In genomic region chr16:56607675-56608042, GRCh38 we compare ENCODE assay signal across 8 cellular contexts. TPM values are rescaled to one million over a fixed set of nuclear protein-coding genes. Genes with fewer than 3 reads are reported as not detected.
DNase-seq lines count a peak whose midpoint lies in the region; ATAC-seq and TF ChIP-seq lines count a peak whose summit lies in the region.

No MANE protein-coding gene starts in this region.

- H3K27me3 ChIP-seq in H9 (ENCODE audit: insufficient read depth, low read length) (peaks cover 21% of the 10 kb centered on the region; the same call in 1 of the 2 replicates), gastrocnemius medialis (no peaks in the 10 kb centered on the region)

- no peak overlapping the region for H3T11ph ChIP-seq in H9 (ENCODE audit: low read length)

- H3K79me1 ChIP-seq in H9 (ENCODE audit: insufficient read depth, low read depth, low read length, poor library complexity, severe bottlenecking): no peaks in the 10 kb centered on the region

- H3K4me2 ChIP-seq in H9 (ENCODE audit: insufficient read depth, insufficient read length, low read length): peak overlapping the region; percentile 73

- no peak overlapping the region for H2AFZ ChIP-seq in H9 (ENCODE audit: low read length)

- intact Hi-C loops in gastrocnemius medialis (cut with DNase I; ENCODE audit: low total_unique reads): loop anchor here (1.0 to 5.0 kb wide), 6 partner anchors 35 to 455 kb away; partner anchors contain the start of genes HERPUD1 and MT1X

- H2BK15ac ChIP-seq in H9 (ENCODE audit: low read depth, low read length): no peak overlapping the region

- no peak overlapping the region for H2BK5ac ChIP-seq in H9 (ENCODE audit: insufficient read length, low read length)

- no peak overlapping the region for H3K27ac Mint-ChIP-seq in H9

- no peak overlapping the region for H3K9ac ChIP-seq in H9 (ENCODE audit: extremely low read depth, insufficient read length, low read length)

- no peak overlapping the region for H2BK120ac ChIP-seq in H9 (ENCODE audit: low read depth, low read length, poor library complexity, severe bottlenecking)

- H4K20me1 ChIP-seq in H9 (ENCODE audit: control insufficient read depth, insufficient read depth, insufficient read length): no peaks in the 10 kb centered on the region

- no peak overlapping the region for H3K4ac ChIP-seq in H9 (ENCODE audit: low read depth, low read length)

- no peaks in the 10 kb centered on the region for H3K9me3 ChIP-seq in H9 (ENCODE audit: control insufficient read depth, low read depth, low read length)
- no peaks in the 10 kb centered on the region for H3K9me3 ChIP-seq in gastrocnemius medialis

- no peaks in the 10 kb centered on the region for H3K36me3 ChIP-seq in gastrocnemius medialis

- H3K56ac ChIP-seq in H9 (ENCODE audit: insufficient read length, low read depth, low read length): no peak overlapping the region

- H3K4me1 Mint-ChIP-seq in H9: peaks cover 29 to 35% of the 10 kb centered on the region in 2 experiments

- peaks cover 8% of the 10 kb centered on the region for H3K23me2 ChIP-seq in H9 (ENCODE audit: insufficient read length, low read depth, low read length, poor library complexity, severe bottlenecking)

- H3K4me3 ChIP-seq in fibroblast of pulmonary artery (replicated peaks; ENCODE audit: low read depth, low read length): peak overlapping the region; percentile 32
- peak overlapping the region; percentile 60 to 75 (median 70) for H3K4me3 ChIP-seq in gastrocnemius medialis

- in situ Hi-C loops in gastrocnemius medialis (cut with MboI; ENCODE audit: low sequenced_read_pairs in 4 of 4): loop anchor here in 2 of 4 donors (5.0 to 10.0 kb wide), 2 partner anchors 75 to 93 kb away; partner anchors contain the start of gene MT1X (in 2 of the 2)

- no peak overlapping the region for H4K8ac ChIP-seq in H9 (replicated peaks; ENCODE audit: insufficient read length, low read depth, low read length)

- H4K91ac ChIP-seq in H9 (ENCODE audit: insufficient read length, low read depth, low read length): no peak overlapping the region

- H3K79me2 ChIP-seq in H9 (ENCODE audit: insufficient read depth, low read length): no peaks in the 10 kb centered on the region

- H2BK12ac ChIP-seq in H9 (ENCODE audit: insufficient read length, low read depth, low read length): no peak overlapping the region

- DNase-seq in H9 (no peak), UCSD-AML1 (lab: John Stamatoyannopoulos, UW; ENCODE audit: unreplicated experiment) (peak; percentile 55), fibroblast of pulmonary artery (ENCODE audit: low read depth) (no peak), gastrocnemius medialis (no peak), KG1 (lab: John Stamatoyannopoulos, UW) (no peak)

- ATAC-seq in gastrocnemius medialis (no peak), GM21786 (IDR thresholded peaks at IDR 0.05; ENCODE audit: unreplicated experiment) (no peak), esophagus mucosa (no peak), HG02938 (IDR thresholded peaks at IDR 0.05; ENCODE audit: unreplicated experiment) (no peak)

- peaks cover 76% of the 10 kb centered on the region for H3K27me3 Mint-ChIP-seq in H9 (ENCODE audit: low read depth)

- peaks cover 6% of the 10 kb centered on the region; the same call in 1 of the 2 replicates for H3K4me1 ChIP-seq in H9 (ENCODE audit: insufficient read depth, low read length)
- peaks cover 71 to 83% of the 10 kb centered on the region in 2 donors for H3K4me1 ChIP-seq in gastrocnemius medialis

- H2BK20ac ChIP-seq in H9 (ENCODE audit: low read depth, low read length, poor library complexity, severe bottlenecking): no peak overlapping the region

- TF ChIP-seq CTCF in H9 (conservative IDR thresholded peaks at IDR 0.05) (no peak), fibroblast of pulmonary artery (IDR thresholded peaks at IDR 0.05; ENCODE audit: low read length, missing control alignments) (no peak), gastrocnemius medialis (IDR thresholded peaks at IDR 0.05 in 4 of 5, conservative IDR thresholded peaks at IDR 0.05 in 1 of 5) (no peak)

- H3K27ac ChIP-seq in H9 (ENCODE audit: insufficient read length, low read depth, low read length): no peak overlapping the region
- peak overlapping the region; percentile 95 to 99 (median 98) for H3K27ac ChIP-seq in gastrocnemius medialis

- no CpG with 5 or more reads among the region's 2 CpGs for WGBS in H9 (ENCODE audit: extremely low coverage, insufficient read length, low lambda C conversion rate)

- H3K36me3 Mint-ChIP-seq in H9 (ENCODE audit: insufficient read depth in 1 of 3, low read depth in 3 of 3): no peaks in the 10 kb centered on the region

- no peak for TF ChIP-seq POLR2A in gastrocnemius medialis (IDR thresholded peaks at IDR 0.05)

- no peaks in the 10 kb centered on the region for H3K9me3 Mint-ChIP-seq in H9

- H3K4me3 Mint-ChIP-seq in H9: peak overlapping the region; percentile 42 to 64; a peak in 3 of 5 replicates

- no peak overlapping the region for H3K14ac ChIP-seq in H9 (ENCODE audit: insufficient read depth, low read length)

- no peak overlapping the region for H4K5ac ChIP-seq in H9 (ENCODE audit: insufficient read length, low read depth, low read length)

- H2AK5ac ChIP-seq in H9 (ENCODE audit: insufficient read length, low read length): no peak overlapping the region

- H3K23ac ChIP-seq in H9 (ENCODE audit: insufficient read length, low read depth, low read length): no peak overlapping the region

- H3K18ac ChIP-seq in H9 (ENCODE audit: insufficient read length, low read depth, low read length): no peak overlapping the region

RNA-seq across cellular contexts. Expression of gene MT2A, which starts 0.7 kb away (rescaled TPM):
- total RNA-seq in H9 (2021) (63.1 and 72.5 TPM in 2 replicates), gastrocnemius medialis (1,000 to 10,000 TPM in 1 of 4 donors, 100 to 1,000 TPM in 3; 250 to 1,131 (median 795) TPM), esophagus mucosa (220 TPM)

RNA-seq across cellular contexts. Expression of gene MT1E, which starts 17.9 kb away (rescaled TPM):
- 25.9 and 34.4 TPM in 2 replicates for total RNA-seq in H9 (2021)
- 100 to 1,000 TPM in 3 of 4 donors, 10 to 100 TPM in 1; 63.0 to 434 (median 267) TPM for total RNA-seq in gastrocnemius medialis
- 98.8 TPM for total RNA-seq in esophagus mucosa

RNA-seq across cellular contexts. Expression of gene MT3, which starts 18.3 kb away (rescaled TPM):
- 0.61 TPM in 1 of 2 replicates, not detected in the other for total RNA-seq in H9 (2021)
- not detected for total RNA-seq in gastrocnemius medialis
- total RNA-seq in esophagus mucosa: not detected

RNA-seq across cellular contexts. Expression of gene MT1M, which starts 24.8 kb away (rescaled TPM):
- 1.4 and 2.5 TPM in 2 replicates for total RNA-seq in H9 (2021)
- 1 to 10 TPM in 3 of 4 donors, not detected in 1; 5.3 to 10.0 (median 7.3) TPM for total RNA-seq in gastrocnemius medialis
- 2.0 TPM for total RNA-seq in esophagus mucosa

RNA-seq across cellular contexts. Expression of gene MT1A, which starts 30.8 kb away (rescaled TPM):
- total RNA-seq in H9 (2021) (0.68 TPM in 1 of 2 replicates, not detected in the other), gastrocnemius medialis (10 to 100 TPM in 3 of 4 donors, not detected in 1; 17.3 to 34.9 (median 20.2) TPM), esophagus mucosa (2.9 TPM)
